ENCODE assay signal across 9 cellular contexts in genomic region chr19:48696353-48697010, GRCh38. TPM values are rescaled to one million over a fixed set of nuclear protein-coding genes. Genes with fewer than 3 reads are reported as not detected.
A peak's percentile ranks its signal among the peaks of the same experiment; 100 is the strongest.
DNase-seq lines count a peak whose midpoint lies in the region; ATAC-seq and TF ChIP-seq lines count a peak whose summit lies in the region.
"Had no signal": no experiment of that assay in that cellular context is flagged by ENCODE, and none has a peak within 500 bp of the region (broad histone marks: within the 10 kb centered on the region; RNA-seq: fewer than 3 reads in every experiment).

No MANE protein-coding gene starts in this region.

- H3K4me3 ChIP-seq in heart left ventricle, result peak overlapping the region in 9 of 12 donors; percentile 14 to 41 (median 32)
- H3K4me3 ChIP-seq in mucosa of rectum (ENCODE audit: low read length in 2 of 2), result peak overlapping the region; percentile 80 to 94
- H3K4me3 ChIP-seq in tibial artery, result no peak overlapping the region

- peak in 3 of 4 donors; percentile 63 to 80 (median 66) for ATAC-seq in heart left ventricle
- ATAC-seq in Right ventricle myocardium inferior, result no peak
- ATAC-seq in activated CD4-positive, CD25-positive, alpha-beta regulatory T cell treated with anti-CD3 and anti-CD28 coated beads, Interleukin-2, amount 50 U/mL, for 24 hours, result no peak
- no peak for ATAC-seq in HG02970 (IDR thresholded peaks at IDR 0.05; ENCODE audit: low FRiP score, unreplicated experiment)
- ATAC-seq in GM19395 (IDR thresholded peaks at IDR 0.05; ENCODE audit: unreplicated experiment), result no peak

- H3K9me3 ChIP-seq in heart left ventricle (no peaks in the 10 kb centered on the region), mucosa of rectum (ENCODE audit: control insufficient read depth in 2 of 2, low read length in 2 of 2) (no peaks in the 10 kb centered on the region), tibial artery (no peaks in the 10 kb centered on the region)

- DNase-seq in heart left ventricle (peak in 1 of 5 donors; percentile 55), Right ventricle myocardium inferior (ENCODE audit: missing footprints) (no peak), ecto neural progenitor cell (ENCODE audit: low spot score) (peak; percentile 62), tibial artery (no peak)
- DNase-seq: hypothalamus had no signal

- TF ChIP-seq POLR2A in heart left ventricle (IDR thresholded peaks at IDR 0.05), result no peak

- H3K27ac ChIP-seq in heart left ventricle (peak overlapping the region in 4 of 12 donors; percentile 11 to 40 (median 28)), mucosa of rectum (ENCODE audit: low read depth in 2 of 2, low read length in 2 of 2) (peak overlapping the region; percentile 98 to 99), tibial artery (no peak overlapping the region)

- 8 to 13% (median 10%) methylated on average over 26 to 34 of the region's 34 CpGs for WGBS in heart left ventricle, 4 donors

- H3K9ac ChIP-seq in mucosa of rectum (ENCODE audit: low read depth in 1 of 2, low read length in 2 of 2), result peak overlapping the region; percentile 91 to 94

- intact Hi-C loops in heart left ventricle (cut with DNase I) (no loop called here), Right ventricle myocardium inferior (cut with DNase I) (no loop called here), tibial artery (cut with DNase I; ENCODE audit: low total_unique reads) (loop anchor here (2.0 kb wide), 1 partner anchor 74 kb away; no protein-coding TSS in a partner anchor)

- H3K27me3 ChIP-seq in heart left ventricle (peaks cover 0 to 26% (median 7%) of the 10 kb centered on the region in 9 donors), mucosa of rectum (ENCODE audit: control insufficient read depth in 2 of 2, insufficient read depth in 2 of 2, low read length in 2 of 2) (no peaks in the 10 kb centered on the region), tibial artery (peaks cover 0 to 28% of the 10 kb centered on the region in 2 donors)

- H3K36me3 ChIP-seq in heart left ventricle, result peaks cover 0 to 3% (median 0%) of the 10 kb centered on the region in 9 donors
- peaks cover 0 to 2% of the 10 kb centered on the region in 2 donors for H3K36me3 ChIP-seq in mucosa of rectum (ENCODE audit: control insufficient read depth in 2 of 2, insufficient read depth in 2 of 2, low read length in 2 of 2)
- H3K36me3 ChIP-seq in tibial artery, result peaks cover 0 to 7% (median 0%) of the 10 kb centered on the region in 3 donors

- H3K4me1 ChIP-seq in heart left ventricle (peaks cover 0 to 15% (median 5%) of the 10 kb centered on the region in 12 donors), mucosa of rectum (ENCODE audit: control insufficient read depth in 2 of 2, insufficient read depth in 2 of 2, low read length in 2 of 2) (peaks cover 5 to 17% of the 10 kb centered on the region in 2 donors), tibial artery (peaks cover 0 to 10% (median 2%) of the 10 kb centered on the region in 4 donors)

- TF ChIP-seq CTCF in heart left ventricle (IDR thresholded peaks at IDR 0.05) (no peak), tibial artery (IDR thresholded peaks at IDR 0.05) (no peak)

RNA-seq across cellular contexts. Expression of gene FUT2, which starts 0.7 kb away (rescaled TPM):
- total RNA-seq in heart left ventricle, result under 1 TPM in 1 of 9 donors, not detected in 8; 0.14 TPM
- polyA plus RNA-seq in heart left ventricle, result under 1 TPM in 1 of 2 donors, not detected in 1; 0.19 TPM
- not detected for total RNA-seq in Right ventricle myocardium inferior

RNA-seq across cellular contexts. Expression of gene MAMSTR, which starts 23.0 kb away (rescaled TPM):
- total RNA-seq in heart left ventricle (1 to 10 TPM in 7 of 9 donors, under 1 TPM in 2; 0.65 to 5.5 (median 1.7) TPM), Right ventricle myocardium inferior (4.2 TPM)
- 1 to 10 TPM; 2.0 to 3.7 TPM for polyA plus RNA-seq in heart left ventricle

RNA-seq across cellular contexts. Expression of gene NTN5, which starts 23.7 kb away (rescaled TPM):
- under 1 TPM in 3 of 9 donors, not detected in 6; 0.12 to 0.42 (median 0.20) TPM for total RNA-seq in heart left ventricle
- under 1 TPM in 1 of 2 donors, not detected in 1; 0.11 TPM for polyA plus RNA-seq in heart left ventricle
- 0.14 TPM for total RNA-seq in Right ventricle myocardium inferior

RNA-seq across cellular contexts. Expression of gene RASIP1, which starts 43.9 kb away (rescaled TPM):
- total RNA-seq in heart left ventricle (10 to 100 TPM; 10.0 to 28.1 (median 15.3) TPM), Right ventricle myocardium inferior (15.3 TPM)
- 10 to 100 TPM; 14.6 to 15.7 TPM for polyA plus RNA-seq in heart left ventricle

RNA-seq across cellular contexts. Expression of gene IZUMO1, which starts 50.2 kb away (rescaled TPM):
- under 1 TPM; 0.13 to 0.56 (median 0.42) TPM for total RNA-seq in heart left ventricle
- under 1 TPM; 0.53 to 0.93 TPM for polyA plus RNA-seq in heart left ventricle
- total RNA-seq in Right ventricle myocardium inferior, result 0.49 TPM

Comparison
In these comparisons a context has a peak if more than half of its experiments do, and no peak if none do; other contexts are left out.
1. ATAC-seq: peak in heart left ventricle (3 of 4); none in Right ventricle myocardium inferior (single experiment), activated CD4-positive, CD25-positive, alpha-beta regulatory T cell treated with anti-CD3 and anti-CD28 coated beads, Interleukin-2, amount 50 U/mL, for 24 hours (0 of 2), HG02970 (single experiment) and GM19395 (single experiment).
2. H3K27ac ChIP-seq: peak in mucosa of rectum (2 of 2); none in tibial artery (0 of 2).
3. H3K4me3 ChIP-seq: peak in heart left ventricle (9 of 12) and mucosa of rectum (2 of 2); none in tibial artery (0 of 2).